ENCODE assay signal across 9 cellular contexts in the genomic region with DNA sequence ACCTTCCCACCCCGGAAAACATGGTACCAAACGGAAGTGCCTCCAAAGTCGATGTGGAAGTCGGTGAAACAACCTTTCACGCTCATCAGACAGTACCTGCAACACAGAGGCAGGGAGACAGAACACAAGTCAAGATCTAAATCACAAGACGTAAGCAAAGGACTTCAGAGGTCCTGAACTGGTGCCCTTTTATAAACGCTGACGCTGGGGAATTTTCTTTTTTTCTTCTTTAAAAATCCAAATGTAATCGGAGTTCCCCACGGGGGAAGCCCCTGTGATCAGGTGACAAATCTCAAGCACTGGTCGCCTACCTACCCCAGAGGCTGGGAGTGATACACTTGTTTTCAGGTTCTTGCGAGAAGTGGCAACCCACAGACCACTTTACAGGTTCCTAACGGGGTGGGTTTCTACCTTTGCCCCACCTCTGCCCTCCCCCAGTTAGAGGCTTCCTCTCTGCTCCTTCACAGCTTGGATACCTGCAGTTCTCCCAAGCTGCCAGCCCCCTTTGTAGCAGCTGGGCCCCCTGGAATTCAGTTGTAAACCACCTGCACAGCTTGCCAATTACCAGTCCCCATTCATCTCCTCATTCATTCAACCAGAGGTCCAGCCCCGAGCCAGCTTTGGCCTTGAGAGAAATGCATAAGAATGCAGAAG. TPM values are rescaled to one million over a fixed set of nuclear protein-coding genes. Genes with fewer than 3 reads are reported as not detected.
A peak's percentile ranks its signal among the peaks of the same experiment; 100 is the strongest.
DNase-seq lines count a peak whose midpoint lies in the region; ATAC-seq, FAIRE-seq and TF ChIP-seq lines count a peak whose summit lies in the region.
"Had no signal": no experiment of that assay in that cellular context is flagged by ENCODE, and none has a peak within 500 bp of the region (broad histone marks: within the 10 kb centered on the region; RNA-seq: fewer than 3 reads in every experiment).

No MANE protein-coding gene starts in this region.

- H3K4me2 ChIP-seq in astrocyte (ENCODE audit: low read length): no peak overlapping the region

- H3K27me3 Mint-ChIP-seq in activated B cell treated with CpG ODN at 0.5 μM for 24 hours (no peaks in the 10 kb centered on the region), astrocyte (ENCODE audit: low read depth, unreplicated experiment) (peaks cover 7% of the 10 kb centered on the region)

- H3K27me3 ChIP-seq in astrocyte (ENCODE audit: insufficient read depth, low read length): no peaks in the 10 kb centered on the region
- H3K27me3 ChIP-seq: right lobe of liver had no signal

- H3K36me3 ChIP-seq in astrocyte (ENCODE audit: insufficient read depth, low read length): no peaks in the 10 kb centered on the region

- ATAC-seq in activated B cell treated with CpG ODN at 0.5 μM for 24 hours (ENCODE audit: low read depth) (peak; percentile 22), HG02610 (IDR thresholded peaks at IDR 0.05; ENCODE audit: unreplicated experiment) (no peak)
- ATAC-seq: right lobe of liver had no signal

- CTCF ChIA-PET in activated B cell treated with CpG ODN at 0.5 μM for 24 hours (lab: Charles Lee): interaction anchor here (2.0 kb wide), 1 partner anchor 89 kb away, joined by 5 read pairs; no protein-coding TSS in a partner anchor

- H3K27ac Mint-ChIP-seq in activated B cell treated with CpG ODN at 0.5 μM for 24 hours: peak overlapping the region; percentile 93
- no peak overlapping the region for H3K27ac Mint-ChIP-seq in astrocyte (ENCODE audit: unreplicated experiment)

- H3K4me1 ChIP-seq in astrocyte (ENCODE audit: insufficient read depth, low read length): peaks cover 31% of the 10 kb centered on the region

- H3K36me3 Mint-ChIP-seq in activated B cell treated with CpG ODN at 0.5 μM for 24 hours (ENCODE audit: low read depth): peaks cover 39% of the 10 kb centered on the region
- H3K36me3 Mint-ChIP-seq in astrocyte (ENCODE audit: low read depth, unreplicated experiment): peaks cover 14% of the 10 kb centered on the region

- peak; percentile 14 for TF ChIP-seq POLR2A in GM10847 (IDR thresholded peaks at IDR 0.05; ENCODE audit: extremely low read depth, insufficient read length)

- H3K27ac ChIP-seq in astrocyte (ENCODE audit: low read depth, low read length): no peak overlapping the region

- peaks cover 22% of the 10 kb centered on the region for H4K20me1 ChIP-seq in astrocyte (ENCODE audit: insufficient read depth, low read length)

- H3K9me3 Mint-ChIP-seq in activated B cell treated with CpG ODN at 0.5 μM for 24 hours (no peaks in the 10 kb centered on the region), astrocyte (ENCODE audit: unreplicated experiment) (no peaks in the 10 kb centered on the region)

- DNase-seq in activated B cell treated with CpG ODN at 0.5 μM for 24 hours (peak; percentile 55), astrocyte (ENCODE audit: low read depth) (no peak), GF-D8 (lab: John Stamatoyannopoulos, UW) (no peak), DMS114 treated with DMSO at 0.1 percent for 48 hours (lab: John Stamatoyannopoulos, UW; ENCODE audit: unreplicated experiment) (no peak), Kasumi-1 (lab: John Stamatoyannopoulos, UW) (no peak)
- DNase-seq in stimulated activated CD4-positive, alpha-beta T cell treated with anti-CD3 and anti-CD28 coated beads, Interleukin-2, amount 100 ng/mL, for 48 hours: peak; percentile 29 to 32

- no peak overlapping the region for H3K4me3 ChIP-seq in astrocyte (ENCODE audit: insufficient read depth, low read depth, low read length)

- no peak for FAIRE-seq in astrocyte (lab: Jason Lieb, UNC)

- POLR2A ChIA-PET in activated B cell treated with CpG ODN at 0.5 μM for 24 hours (lab: Charles Lee): interaction anchor here (0.5 to 6.2 kb wide), 13 partner anchors 17 to 267 kb away, joined by 3 to 85 read pairs (median 4); a partner anchor contains a TSS

- H3K4me1 Mint-ChIP-seq in activated B cell treated with CpG ODN at 0.5 μM for 24 hours (peaks cover 75% of the 10 kb centered on the region), astrocyte (ENCODE audit: low read depth, unreplicated experiment) (peaks cover 11% of the 10 kb centered on the region)

- no peak overlapping the region for H2AFZ ChIP-seq in astrocyte (ENCODE audit: low read depth, low read length)

- peak overlapping the region; percentile 91 for H3K4me3 Mint-ChIP-seq in activated B cell treated with CpG ODN at 0.5 μM for 24 hours
- peak overlapping the region; percentile 2 for H3K4me3 Mint-ChIP-seq in astrocyte (ENCODE audit: unreplicated experiment)

- intact Hi-C loops in activated B cell treated with CpG ODN at 0.5 μM for 24 hours (cut with micrococcal nuclease): loop anchor here (1.0 to 10.0 kb wide), 2 partner anchors 67 to 540 kb away; a partner anchor contains a TSS

- no peak overlapping the region for H3K9ac ChIP-seq in astrocyte (ENCODE audit: low read length)

- TF ChIP-seq CTCF in activated B cell treated with CpG ODN at 0.5 μM for 24 hours (IDR thresholded peaks at IDR 0.05): no peak
- no peak for TF ChIP-seq CTCF in astrocyte (IDR thresholded peaks at IDR 0.05; ENCODE audit: insufficient read depth, low read depth, low read length)

- H3K9me3 ChIP-seq in astrocyte (ENCODE audit: insufficient read depth, low read depth, low read length): no peaks in the 10 kb centered on the region
- H3K9me3 ChIP-seq: right lobe of liver had no signal

- H3K79me2 ChIP-seq in astrocyte (ENCODE audit: insufficient read depth, low read length): no peaks in the 10 kb centered on the region

RNA-seq across cellular contexts. Expression of a gene that starts 46.2 kb away (rescaled TPM):
- total RNA-seq in activated B cell treated with CpG ODN at 0.5 μM for 24 hours (197 and 236 TPM in 2 replicates), astrocyte (21.3 and 23.4 TPM in 2 replicates)

Comparison
In these comparisons a context has a peak if more than half of its experiments do, and no peak if none do; other contexts are left out.
1. DNase-seq: peak in activated B cell treated with CpG ODN at 0.5 μM for 24 hours (single experiment) and stimulated activated CD4-positive, alpha-beta T cell treated with anti-CD3 and anti-CD28 coated beads, Interleukin-2, amount 100 ng/mL, for 48 hours (2 of 2); none in astrocyte (single experiment), GF-D8 (single experiment), DMS114 treated with DMSO at 0.1 percent for 48 hours (single experiment) and Kasumi-1 (0 of 2).